Comparison of ENCODE assay signal across 8 cellular contexts in genomic region chr20:51356871-51357270, GRCh38.
"Had no signal": no experiment of that assay in that cellular context is flagged by ENCODE, and none has a peak within 500 bp of the region (broad histone marks: within the 10 kb centered on the region; RNA-seq: fewer than 3 reads in every experiment).

No MANE protein-coding gene starts in this region.

- ATAC-seq: HCT116 had no signal

- H3K36me3 Mint-ChIP-seq: IgD-negative memory B cell had no signal

- H3K4me3 ChIP-seq: GM23248, HAP-1 had no signal

- H3K27ac Mint-ChIP-seq: HFFc6, IgD-negative memory B cell had no signal

- H3K27ac ChIP-seq: GM23248 had no signal

- H2AFZ ChIP-seq: GM23248 had no signal

- H3K4me1 ChIP-seq: HAP-1 had no signal

- H3K9ac ChIP-seq: GM23248 had no signal

- H3K9me3 ChIP-seq: HAP-1 had no signal

- H3K36me3 ChIP-seq: HAP-1 had no signal

- DNase-seq: GM23248, GOT3, H7, HFFc6, KBM-7 had no signal

- H3K9me3 Mint-ChIP-seq: HFFc6, IgD-negative memory B cell had no signal

- H3K4me3 Mint-ChIP-seq: HFFc6, IgD-negative memory B cell had no signal
